ENCODE assay signal across 1 cellular context in genomic region chr11:69089258-69089657, GRCh38.
TF ChIP-seq lines count a peak whose summit lies in the region.

No MANE protein-coding gene starts in this region.

TF ChIP-seq in WTC11, 78 proteins besides CTCF, POLR2A, EP300 and RAD21 (continued from another document):
- no peak for TF ChIP-seq ZNF232 (CRISPR knock-in tag; IDR thresholded peaks at IDR 0.05)
